Comparison of ENCODE assay signal across 8 cellular contexts in the genomic region with DNA sequence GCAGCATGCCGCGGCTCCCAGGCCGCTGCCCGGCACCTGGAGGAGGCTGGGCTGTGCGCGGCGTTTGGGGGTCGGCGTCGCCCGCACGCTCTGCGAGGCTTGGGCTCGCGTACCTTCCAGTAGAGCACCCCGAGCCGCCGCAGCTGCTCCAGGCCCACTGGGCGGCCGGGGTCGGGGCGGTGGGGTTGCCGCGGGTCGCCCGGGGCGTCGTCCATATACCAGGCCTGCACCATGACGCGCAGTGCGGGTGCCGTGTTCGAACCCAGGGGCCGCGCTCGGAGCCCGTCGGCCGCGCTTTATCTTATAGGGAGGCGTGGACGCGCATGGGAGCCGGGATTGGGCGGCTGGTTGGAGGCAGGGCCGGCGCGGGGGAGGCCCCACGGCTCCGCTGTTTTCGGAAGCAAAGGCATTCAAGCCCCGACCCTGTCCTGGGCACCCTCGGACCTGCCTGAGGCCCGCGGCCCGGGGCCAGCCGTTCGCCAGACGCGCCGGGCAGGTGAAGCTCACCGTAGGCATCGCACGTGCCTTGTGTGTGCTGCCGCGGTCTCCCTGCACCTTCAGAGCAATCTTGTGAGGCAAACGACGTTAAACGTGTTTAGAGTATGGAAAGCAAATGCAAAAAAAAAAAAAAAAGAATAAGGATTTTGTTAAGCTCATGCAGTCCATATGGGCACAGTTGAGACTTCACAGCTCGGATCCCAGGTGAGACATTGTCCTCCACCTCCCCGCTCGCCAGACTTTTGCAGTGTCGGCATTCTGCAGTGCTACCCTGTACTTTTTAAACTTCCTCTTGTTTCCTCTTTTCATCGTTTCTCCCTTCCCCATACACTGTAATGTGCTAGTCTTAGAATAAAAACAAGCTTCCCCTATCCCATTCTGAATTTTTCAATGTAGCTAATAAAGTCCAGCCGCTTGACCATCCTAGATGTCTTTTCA. TPM values are rescaled to one million over a fixed set of nuclear protein-coding genes. Genes with fewer than 3 reads are reported as not detected.
DNase-seq lines count a peak whose midpoint lies in the region; ATAC-seq and TF ChIP-seq lines count a peak whose summit lies in the region.

A gene with protein sequence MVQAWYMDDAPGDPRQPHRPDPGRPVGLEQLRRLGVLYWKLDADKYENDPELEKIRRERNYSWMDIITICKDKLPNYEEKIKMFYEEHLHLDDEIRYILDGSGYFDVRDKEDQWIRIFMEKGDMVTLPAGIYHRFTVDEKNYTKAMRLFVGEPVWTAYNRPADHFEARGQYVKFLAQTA (minus strand): TSS at position 277 of the 936 bp plus-strand sequence. CDS start 44 bp downstream, at position 233.

- TF ChIP-seq POLR2A in sigmoid colon (IDR thresholded peaks at IDR 0.05): peak; percentile 46 to 70

- no peaks in the 10 kb centered on the region for H3K9me3 ChIP-seq in sigmoid colon

- H3K36me3 Mint-ChIP-seq in T-helper 2 cell treated with Interferon-gamma antibody and Interleukin-4, amounts not matched to agents 5 μg/mL and 100 μg/mL, for 36 hours (ENCODE audit: low read depth): peaks cover 16% of the 10 kb centered on the region

- H3K4me1 Mint-ChIP-seq in T-helper 2 cell treated with Interferon-gamma antibody and Interleukin-4, amounts not matched to agents 5 μg/mL and 100 μg/mL, for 36 hours (ENCODE audit: low read depth): peaks cover 24% of the 10 kb centered on the region

- no peak for TF ChIP-seq CTCF in sigmoid colon (IDR thresholded peaks at IDR 0.05)

- H3K27me3 ChIP-seq in sigmoid colon: no peaks in the 10 kb centered on the region

- intact Hi-C loops in sigmoid colon (cut with DNase I): loop anchor here (2.0 kb wide), 2 partner anchors 39 to 55 kb away; a partner anchor contains a TSS

- peak within 1 kb of the TSS; percentile 84 for H3K27ac Mint-ChIP-seq in T-helper 2 cell treated with Interferon-gamma antibody and Interleukin-4, amounts not matched to agents 5 μg/mL and 100 μg/mL, for 36 hours

- TF ChIP-seq EP300 in sigmoid colon (IDR thresholded peaks at IDR 0.05): peak in 1 of 4 donors; percentile 32

- peak within 1 kb of the TSS; percentile 73 to 95 (median 93) for H3K4me3 ChIP-seq in sigmoid colon

- peak; percentile 72 for ATAC-seq in GM18502 (IDR thresholded peaks at IDR 0.05; ENCODE audit: poor library complexity, unreplicated experiment)
- peak; percentile 65 for ATAC-seq in HG02678 (IDR thresholded peaks at IDR 0.05; ENCODE audit: unreplicated experiment)

- peaks cover 7% of the 10 kb centered on the region for H3K9me3 Mint-ChIP-seq in T-helper 2 cell treated with Interferon-gamma antibody and Interleukin-4, amounts not matched to agents 5 μg/mL and 100 μg/mL, for 36 hours

- no peaks in the 10 kb centered on the region for H3K27me3 Mint-ChIP-seq in T-helper 2 cell treated with Interferon-gamma antibody and Interleukin-4, amounts not matched to agents 5 μg/mL and 100 μg/mL, for 36 hours (ENCODE audit: low read depth)

- 1 to 2% methylated on average over 75 of the region's 75 CpGs for WGBS in sigmoid colon, 2 donors

- H3K36me3 ChIP-seq in sigmoid colon: peaks cover 0 to 5% (median 0%) of the 10 kb centered on the region in 4 donors

- peak within 1 kb of the TSS; percentile 96 to 100 (median 98) for H3K27ac ChIP-seq in sigmoid colon

- peak within 1 kb of the TSS; percentile 90 for H3K4me3 Mint-ChIP-seq in T-helper 2 cell treated with Interferon-gamma antibody and Interleukin-4, amounts not matched to agents 5 μg/mL and 100 μg/mL, for 36 hours

- H3K4me1 ChIP-seq in sigmoid colon: peaks cover 0 to 62% (median 52%) of the 10 kb centered on the region in 4 donors

- DNase-seq in NCI-H1105 (lab: John Stamatoyannopoulos, UW) (peak; percentile 59), astrocyte of the hippocampus (ENCODE audit: low read depth, low spot score) (peak; percentile 83), hypothalamus (lab: John Stamatoyannopoulos, UW) (peak in 44 of 51 donors; percentile 23 to 89 (median 72)), sigmoid colon (peak; percentile 93), NCI-H128 (lab: John Stamatoyannopoulos, UW; ENCODE audit: unreplicated experiment) (no peak)
- DNase-seq in T-helper 2 cell treated with Interferon-gamma antibody and Interleukin-4, amounts not matched to agents 5 μg/mL and 100 μg/mL, for 36 hours (ENCODE audit: low spot score): peak; percentile 83

RNA-seq across cellular contexts. Expression of the gene that starts here (rescaled TPM):
- 100 to 1,000 TPM in 1 of 4 donors, 10 to 100 TPM in 3; 35.7 to 104 (median 77.1) TPM for total RNA-seq in sigmoid colon
- 100 to 1,000 TPM in 2 of 3 donors, 10 to 100 TPM in 1; 47.4 to 114 (median 111) TPM for polyA plus RNA-seq in sigmoid colon
